In genomic region chr2:45259144-45259543, GRCh38 we compare ENCODE assay signal across 13 cellular contexts.
DNase-seq lines count a peak whose midpoint lies in the region; ATAC-seq and TF ChIP-seq lines count a peak whose summit lies in the region.
"Had no signal": no experiment of that assay in that cellular context is flagged by ENCODE, and none has a peak within 500 bp of the region (broad histone marks: within the 10 kb centered on the region; RNA-seq: fewer than 3 reads in every experiment).

No MANE protein-coding gene starts in this region.

- H3K27me3 ChIP-seq in left ventricle myocardium inferior (ENCODE audit: low read depth) (peaks cover 24% of the 10 kb centered on the region), vagina (no peaks in the 10 kb centered on the region), sigmoid colon (no peaks in the 10 kb centered on the region)
- H3K27me3 ChIP-seq: cardiac muscle cell, testis had no signal

- no peak overlapping the region for H3K4me3 Mint-ChIP-seq in mesothelial cell of epicardium

- 56 to 65% methylated on average over 8 of the region's 8 CpGs for WGBS in sigmoid colon, 2 donors

- ATAC-seq in Right ventricle myocardium inferior (no peak), left lobe of liver (peak; percentile 20), GM18519 (IDR thresholded peaks at IDR 0.05; ENCODE audit: low FRiP score, unreplicated experiment) (no peak)

- no peak for DNase-seq in left ventricle myocardium inferior
- DNase-seq in Right ventricle myocardium inferior (ENCODE audit: missing footprints) = no peak
- peak; percentile 87 for DNase-seq in NCI-H774 (lab: John Stamatoyannopoulos, UW)
- peak; percentile 42 for DNase-seq in left lobe of liver (ENCODE audit: low spot score)
- peak; percentile 43 to 75 for DNase-seq in vagina (ENCODE audit: extremely low spot score in 2 of 2)
- no peak for DNase-seq in sigmoid colon
- DNase-seq in mesothelial cell of epicardium (ENCODE audit: low spot score in 2 of 2, unreplicated experiment in 2 of 2) = no peak
- DNase-seq: activated CD4-positive, alpha-beta T cell treated with anti-CD3 and anti-CD28 coated beads for 1 hour; activated effector memory CD4-positive, alpha-beta T cell treated with Interleukin-2 at 50 U/mL for 16 hours; testis had no signal

- H3K4me1 ChIP-seq in left ventricle myocardium inferior (peaks cover 20% of the 10 kb centered on the region), vagina (no peaks in the 10 kb centered on the region), sigmoid colon (no peaks in the 10 kb centered on the region)
- H3K4me1 ChIP-seq: testis had no signal

- no peaks in the 10 kb centered on the region for H3K9me3 ChIP-seq in left ventricle myocardium inferior (replicated peaks)
- H3K9me3 ChIP-seq in vagina = no peaks in the 10 kb centered on the region
- H3K9me3 ChIP-seq in sigmoid colon = no peaks in the 10 kb centered on the region
- H3K9me3 ChIP-seq: testis had no signal

- H3K36me3 ChIP-seq in left ventricle myocardium inferior (no peaks in the 10 kb centered on the region), vagina (no peaks in the 10 kb centered on the region), sigmoid colon (no peaks in the 10 kb centered on the region)
- H3K36me3 ChIP-seq: cardiac muscle cell had no signal

- TF ChIP-seq CTCF in left ventricle myocardium inferior (IDR thresholded peaks at IDR 0.05; ENCODE audit: borderline replicate concordance) (no peak), vagina (IDR thresholded peaks at IDR 0.05) (no peak), sigmoid colon (IDR thresholded peaks at IDR 0.05) (no peak), mesothelial cell of epicardium (IDR thresholded peaks at IDR 0.05; ENCODE audit: unreplicated experiment) (no peak)

- H3K4me3 ChIP-seq in left ventricle myocardium inferior (no peak overlapping the region), vagina (no peak overlapping the region), sigmoid colon (no peak overlapping the region)
- H3K4me3 ChIP-seq: cardiac muscle cell, skin epidermis, testis had no signal

- intact Hi-C loops in left ventricle myocardium inferior (cut with micrococcal nuclease) (no loop called here), Right ventricle myocardium inferior (cut with DNase I) (no loop called here), vagina (cut with DNase I) (no loop called here), sigmoid colon (cut with DNase I) (no loop called here)

- H3K27me3 Mint-ChIP-seq in mesothelial cell of epicardium (ENCODE audit: low read depth) = peaks cover 18% of the 10 kb centered on the region

- no peak for TF ChIP-seq EP300 in sigmoid colon (IDR thresholded peaks at IDR 0.05)

- no peaks in the 10 kb centered on the region for H3K36me3 Mint-ChIP-seq in mesothelial cell of epicardium

- no peak overlapping the region for H3K27ac Mint-ChIP-seq in mesothelial cell of epicardium

- no peaks in the 10 kb centered on the region for H3K9me3 Mint-ChIP-seq in mesothelial cell of epicardium

- TF ChIP-seq POLR2A in vagina (IDR thresholded peaks at IDR 0.05) (no peak), sigmoid colon (IDR thresholded peaks at IDR 0.05) (no peak)

- H3K27ac ChIP-seq in left ventricle myocardium inferior (replicated peaks) = peak overlapping the region; percentile 36
- H3K27ac ChIP-seq in vagina = no peak overlapping the region
- H3K27ac ChIP-seq in sigmoid colon = peak overlapping the region in 1 of 4 donors; percentile 10
- H3K27ac ChIP-seq: cardiac muscle cell, skin epidermis, testis had no signal

- H3K4me1 Mint-ChIP-seq in mesothelial cell of epicardium = peaks cover 50% of the 10 kb centered on the region

Comparison
In these comparisons a context has a peak if more than half of its experiments do, and no peak if none do; other contexts are left out.
1. DNase-seq: peak in NCI-H774 (single experiment), left lobe of liver (single experiment) and vagina (2 of 2); none in left ventricle myocardium inferior (single experiment), Right ventricle myocardium inferior (single experiment), sigmoid colon (single experiment) and mesothelial cell of epicardium (0 of 2).